Comparison of ENCODE assay signal across 10 cellular contexts in the genomic region with DNA sequence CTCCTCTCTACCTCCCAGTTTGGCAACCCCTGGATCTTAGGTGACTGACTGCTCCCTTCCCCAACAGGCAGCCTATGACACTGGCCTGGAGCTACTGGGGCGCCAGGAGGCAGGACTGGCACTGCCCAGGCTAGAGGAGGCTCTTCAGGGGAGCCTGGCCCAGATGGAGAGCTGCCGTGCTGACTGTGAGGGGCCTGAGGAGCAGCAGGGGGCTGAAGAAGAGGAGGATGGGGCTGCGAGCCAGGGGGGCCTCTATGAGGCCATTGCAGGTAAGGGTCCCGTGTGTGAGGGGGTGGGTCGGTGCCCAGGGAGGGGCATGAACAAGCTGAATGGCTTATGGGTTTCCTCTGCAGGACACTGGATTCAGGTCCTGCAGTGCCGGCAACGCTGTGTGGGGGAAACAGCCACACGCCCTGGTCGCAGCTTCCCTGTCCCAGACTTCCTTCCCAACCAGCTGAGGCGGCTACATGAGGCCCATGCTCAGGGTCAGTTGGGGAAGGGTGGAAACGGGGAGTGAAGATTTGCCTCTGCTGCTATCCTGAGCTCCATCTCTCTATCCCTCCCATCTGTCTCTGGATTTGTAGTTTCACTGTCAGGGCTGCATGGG. TPM values are rescaled to one million over a fixed set of nuclear protein-coding genes. Genes with fewer than 3 reads are reported as not detected.
A peak's percentile ranks its signal among the peaks of the same experiment; 100 is the strongest.
DNase-seq lines count a peak whose midpoint lies in the region; ATAC-seq and TF ChIP-seq lines count a peak whose summit lies in the region.
"Had no signal": no experiment of that assay in that cellular context is flagged by ENCODE, and none has a peak within 500 bp of the region (broad histone marks: within the 10 kb centered on the region; RNA-seq: fewer than 3 reads in every experiment).

No MANE protein-coding gene starts in this region.

- intact Hi-C loops in ascending aorta (cut with DNase I), result no loop called here

- DNase-seq in ascending aorta (ENCODE audit: low spot score in 2 of 2) (peak in 1 of 2 donors; percentile 2), naive B cell (no peak), NCI-H510A treated with DMSO at 0.1 percent for 48 hours (lab: John Stamatoyannopoulos, UW) (no peak)
- DNase-seq in activated T-cell treated with anti-CD3 and anti-CD28 coated beads, Interleukin-2, amount 50 U/mL, for 72 hours, result no peak
- DNase-seq: cerebellar nuclear complex; heart right ventricle; stimulated activated naive CD8-positive, alpha-beta T cell treated with anti-CD3 and anti-CD28 coated beads, Interleukin-15, Interleukin-2, amounts not matched to agents 100 U/mL and 50 U/mL, for 24 hours had no signal

- no peak overlapping the region for H3K27ac Mint-ChIP-seq in naive B cell
- no peak overlapping the region for H3K27ac Mint-ChIP-seq in activated T-cell treated with anti-CD3 and anti-CD28 coated beads, Interleukin-2, amount 50 U/mL, for 72 hours

- peaks cover 0 to 15% of the 10 kb centered on the region in 2 donors for H3K36me3 Mint-ChIP-seq in naive B cell
- peaks cover 0 to 3% of the 10 kb centered on the region in 2 donors for H3K36me3 Mint-ChIP-seq in activated T-cell treated with anti-CD3 and anti-CD28 coated beads, Interleukin-2, amount 50 U/mL, for 72 hours (ENCODE audit: insufficient read depth in 2 of 2)

- peaks cover 19 to 30% (median 27%) of the 10 kb centered on the region in 3 donors for H3K4me1 Mint-ChIP-seq in naive B cell
- peaks cover 36% of the 10 kb centered on the region for H3K4me1 Mint-ChIP-seq in activated T-cell treated with anti-CD3 and anti-CD28 coated beads, Interleukin-2, amount 50 U/mL, for 72 hours (ENCODE audit: low read depth)

- peak overlapping the region in 7 of 8 donors; percentile 13 to 90 (median 75) for H3K4me3 Mint-ChIP-seq in naive B cell
- H3K4me3 Mint-ChIP-seq in activated T-cell treated with anti-CD3 and anti-CD28 coated beads, Interleukin-2, amount 50 U/mL, for 72 hours, result no peak overlapping the region

- ATAC-seq in naive B cell (ENCODE audit: low read depth in 2 of 2) (no peak), GM21526 (IDR thresholded peaks at IDR 0.05; ENCODE audit: low FRiP score, unreplicated experiment) (no peak)
- ATAC-seq in activated T-cell treated with anti-CD3 and anti-CD28 coated beads, Interleukin-2, amount 50 U/mL, for 72 hours (replicated peaks in 1 of 2), result no peak
- ATAC-seq: mucosa of descending colon; stimulated activated naive CD8-positive, alpha-beta T cell treated with anti-CD3 and anti-CD28 coated beads, Interleukin-15, Interleukin-2, amounts not matched to agents 100 U/mL and 50 U/mL, for 24 hours had no signal

- H3K27me3 Mint-ChIP-seq in naive B cell, result peaks cover 60 to 82% (median 77%) of the 10 kb centered on the region in 3 donors
- peaks cover 47% of the 10 kb centered on the region for H3K27me3 Mint-ChIP-seq in activated T-cell treated with anti-CD3 and anti-CD28 coated beads, Interleukin-2, amount 50 U/mL, for 72 hours (ENCODE audit: low read depth)

- H3K4me3 ChIP-seq in ascending aorta, result peak overlapping the region in 1 of 2 donors; percentile 74
- H3K4me3 ChIP-seq: mucosa of descending colon had no signal

- H3K9me3 Mint-ChIP-seq in naive B cell, result no peaks in the 10 kb centered on the region
- no peaks in the 10 kb centered on the region for H3K9me3 Mint-ChIP-seq in activated T-cell treated with anti-CD3 and anti-CD28 coated beads, Interleukin-2, amount 50 U/mL, for 72 hours

- peak overlapping the region; percentile 90 for H3K27ac ChIP-seq in ascending aorta

- H3K4me1 ChIP-seq in ES-I3 (ENCODE audit: insufficient read depth, low read length), result peaks cover 5% of the 10 kb centered on the region
- H3K4me1 ChIP-seq in ascending aorta, result peaks cover 0 to 11% of the 10 kb centered on the region in 2 donors

- peak overlapping the region; percentile 93; the same call in 1 of the 2 replicates for H3K9ac ChIP-seq in ES-I3 (ENCODE audit: low read depth, low read length)

- H3K27me3 ChIP-seq in ascending aorta, result no peaks in the 10 kb centered on the region

- TF ChIP-seq CTCF in ascending aorta (IDR thresholded peaks at IDR 0.05), result no peak

- H3K36me3 ChIP-seq in ES-I3 (ENCODE audit: insufficient read depth, low read length) (0 out of 2 replicates have a peak, but pooled peaks cover 11% of the 10 kb centered on the region), ascending aorta (peaks cover 10 to 30% of the 10 kb centered on the region in 2 donors)

- H3K9me3 ChIP-seq in ES-I3 (ENCODE audit: control insufficient read depth, insufficient read depth, low read length) (no peaks in the 10 kb centered on the region), ascending aorta (no peaks in the 10 kb centered on the region)
- H3K9me3 ChIP-seq: heart right ventricle, mucosa of descending colon had no signal

RNA-seq across cellular contexts. Expression of a gene that starts 2.2 kb away (rescaled TPM):
- 62.2 TPM for total RNA-seq in ascending aorta
- not detected for polyA plus RNA-seq in naive B cell (ENCODE audit: low read depth in 6 of 6)
- 1 to 10 TPM; 2.2 to 2.6 TPM for total RNA-seq in activated T-cell treated with anti-CD3 and anti-CD28 coated beads, Interleukin-2, amount 50 U/mL, for 72 hours

RNA-seq across cellular contexts. Expression of a gene that starts 8.8 kb away (rescaled TPM):
- 9.4 TPM for total RNA-seq in ascending aorta
- not detected for polyA plus RNA-seq in naive B cell (ENCODE audit: low read depth in 6 of 6)
- total RNA-seq in activated T-cell treated with anti-CD3 and anti-CD28 coated beads, Interleukin-2, amount 50 U/mL, for 72 hours, result under 1 TPM; 0.72 to 0.93 TPM

RNA-seq across cellular contexts. Expression of a gene that starts 10.3 kb away (rescaled TPM):
- total RNA-seq in ascending aorta, result 10.4 TPM
- not detected for polyA plus RNA-seq in naive B cell (ENCODE audit: low read depth in 6 of 6)
- 1 to 10 TPM in 1 of 2 donors, under 1 TPM in 1; 0.95 to 1.3 TPM for total RNA-seq in activated T-cell treated with anti-CD3 and anti-CD28 coated beads, Interleukin-2, amount 50 U/mL, for 72 hours

RNA-seq across cellular contexts. Expression of a gene that starts 20.7 kb away (rescaled TPM):
- total RNA-seq in ascending aorta, result not detected
- polyA plus RNA-seq in naive B cell (ENCODE audit: low read depth in 6 of 6), result 1 to 10 TPM in 1 of 6 donors, under 1 TPM in 3, not detected in 2; 0.74 to 1.0 (median 0.89) TPM
- 10 to 100 TPM; 67.7 to 94.8 TPM for total RNA-seq in activated T-cell treated with anti-CD3 and anti-CD28 coated beads, Interleukin-2, amount 50 U/mL, for 72 hours

RNA-seq across cellular contexts. Expression of a gene that starts 21.6 kb away (rescaled TPM):
- 46.2 TPM for total RNA-seq in ascending aorta
- polyA plus RNA-seq in naive B cell (ENCODE audit: low read depth in 6 of 6), result 10 to 100 TPM; 28.5 to 45.1 (median 35.4) TPM
- 100 to 1,000 TPM in 1 of 2 donors, 10 to 100 TPM in 1; 98.0 to 105 TPM for total RNA-seq in activated T-cell treated with anti-CD3 and anti-CD28 coated beads, Interleukin-2, amount 50 U/mL, for 72 hours

Comparison
In these comparisons a context has a peak if more than half of its experiments do, and no peak if none do; other contexts are left out.
1. H3K4me3 Mint-ChIP-seq: peak in naive B cell (7 of 8); none in activated T-cell treated with anti-CD3 and anti-CD28 coated beads, Interleukin-2, amount 50 U/mL, for 72 hours (0 of 2).
2. RNA of a gene that starts 2.2 kb away (total RNA-seq): 62.2 TPM in ascending aorta (single experiment); 2.2 to 2.6 TPM in activated T-cell treated with anti-CD3 and anti-CD28 coated beads, Interleukin-2, amount 50 U/mL, for 72 hours; every median in the first group is over 10 times any median in the second.